Comparison of ENCODE assay signal across 8 cellular contexts in the genomic region with DNA sequence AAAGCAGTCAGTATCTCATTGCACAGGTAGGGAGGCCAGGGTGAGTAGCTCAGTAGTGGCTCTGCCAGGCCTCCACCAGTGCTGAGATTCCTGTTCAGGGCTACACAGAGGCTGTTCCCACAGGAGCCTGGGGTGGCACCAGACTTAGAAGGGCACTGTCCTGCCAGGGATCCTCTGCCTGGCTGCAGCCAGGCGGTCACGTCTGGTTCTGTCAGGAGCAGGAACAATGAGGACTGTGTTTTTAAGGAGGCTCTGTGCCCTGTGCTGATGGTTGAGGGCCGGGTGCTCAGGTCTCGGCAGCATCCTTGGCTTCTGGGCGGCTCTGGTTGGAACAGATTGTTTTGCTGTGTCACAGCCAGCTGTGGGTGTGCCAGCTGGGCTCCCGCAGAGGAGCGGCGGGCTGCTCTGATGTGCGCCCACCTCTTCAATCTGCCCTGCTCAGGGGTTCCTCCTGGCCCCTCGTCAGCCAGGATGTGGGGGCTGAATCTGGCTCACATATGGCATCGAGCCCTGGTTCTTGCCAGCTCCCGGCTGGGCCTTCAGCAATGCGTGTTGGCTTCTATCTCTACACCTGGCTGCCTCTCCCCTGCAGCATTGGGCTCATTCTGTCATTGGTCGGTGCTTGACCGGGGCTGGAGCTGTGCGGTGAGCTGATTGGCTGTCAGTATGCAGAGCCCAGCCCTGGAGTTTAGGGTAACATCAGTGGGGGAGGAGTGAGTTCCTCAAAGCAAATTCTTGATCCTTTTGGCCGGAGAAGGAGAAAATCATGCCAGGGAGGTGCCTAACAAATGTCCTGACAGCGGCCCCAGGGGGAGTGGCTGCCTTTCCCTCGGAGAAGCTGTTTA. TPM values are rescaled to one million over a fixed set of nuclear protein-coding genes. Genes with fewer than 3 reads are reported as not detected.
DNase-seq lines count a peak whose midpoint lies in the region; ATAC-seq, FAIRE-seq and TF ChIP-seq lines count a peak whose summit lies in the region.

No MANE protein-coding gene starts in this region.

- TF ChIP-seq CTCF in mammary epithelial cell (conservative IDR thresholded peaks at IDR 0.05 in 1 of 2, IDR thresholded peaks at IDR 0.05 in 1 of 2; ENCODE audit: extremely low read depth in 1 of 2, insufficient read depth in 1 of 2, low read depth in 1 of 2, low read length in 2 of 2) (peak; percentile 11 to 39), kidney (IDR thresholded peaks at IDR 0.05; ENCODE audit: borderline replicate concordance, extremely low read depth, insufficient read depth) (no peak)

- H3K9me3 ChIP-seq in mammary epithelial cell (replicated peaks; ENCODE audit: insufficient read depth, low read length) (no peaks in the 10 kb centered on the region), kidney (ENCODE audit: control insufficient read depth in 1 of 2, low read length in 2 of 2) (no peaks in the 10 kb centered on the region), stomach smooth muscle (ENCODE audit: control insufficient read depth in 2 of 2, low read length in 2 of 2) (no peaks in the 10 kb centered on the region)

- dilution Hi-C loops in mammary epithelial cell (cut with HindIII; ENCODE audit: low sequenced_read_pairs) = no loop called here

- H3K79me2 ChIP-seq in mammary epithelial cell (ENCODE audit: insufficient read depth, low read length) = peaks cover 46% of the 10 kb centered on the region

- intact Hi-C loops in mammary epithelial cell (cut with micrococcal nuclease) (no loop called here), kidney (cut with DNase I) (no loop called here)

- peak overlapping the region; percentile 66 for H3K4me2 ChIP-seq in mammary epithelial cell (ENCODE audit: insufficient read depth, low read depth, low read length)

- H3K9ac ChIP-seq in mammary epithelial cell (ENCODE audit: insufficient read depth, low read length) (no peak overlapping the region), kidney (ENCODE audit: low read length in 2 of 2) (no peak overlapping the region), stomach smooth muscle (ENCODE audit: low read length in 2 of 2) (no peak overlapping the region)

- H3K36me3 ChIP-seq in mammary epithelial cell (ENCODE audit: insufficient read depth, low read length) = peaks cover 30% of the 10 kb centered on the region
- peaks cover 8 to 19% of the 10 kb centered on the region in 2 donors for H3K36me3 ChIP-seq in kidney (ENCODE audit: control insufficient read depth in 1 of 2, insufficient read depth in 2 of 2, low read length in 2 of 2)
- peaks cover 24 to 28% of the 10 kb centered on the region in 2 donors for H3K36me3 ChIP-seq in stomach smooth muscle (ENCODE audit: control insufficient read depth in 2 of 2, insufficient read depth in 2 of 2, low read length in 2 of 2)

- no peak for ATAC-seq in HG03095 (IDR thresholded peaks at IDR 0.05; ENCODE audit: unreplicated experiment)

- BruUV-seq in mammary epithelial cell (replicated peaks; lab: Mats Ljungman, UMichigan) = no TSS peak

- H3K27me3 ChIP-seq in mammary epithelial cell (ENCODE audit: insufficient read depth, low read length) = no peaks in the 10 kb centered on the region
- no peaks in the 10 kb centered on the region for H3K27me3 ChIP-seq in stomach smooth muscle (ENCODE audit: control insufficient read depth in 1 of 2, insufficient read depth in 2 of 2, low read length in 2 of 2)

- H3K4me1 ChIP-seq in mammary epithelial cell (ENCODE audit: insufficient read depth, low read length) (peaks cover 22% of the 10 kb centered on the region), kidney (ENCODE audit: control insufficient read depth in 1 of 2, insufficient read depth in 1 of 2, low read depth in 1 of 2, low read length in 2 of 2) (peaks cover 10 to 11% of the 10 kb centered on the region in 2 donors), stomach smooth muscle (ENCODE audit: control insufficient read depth, insufficient read depth, low read length) (peaks cover 31% of the 10 kb centered on the region)

- no peak for FAIRE-seq in kidney (lab: Jason Lieb, UNC)

- CTCF ChIA-PET in mammary epithelial cell (lab: Charles Lee; ENCODE audit: low non-redundant PET) = no interaction called here

- WGBS in mammary epithelial cell (ENCODE audit: low coverage, missing lambda C conversion rate) = 11% methylated on average over 18 of the region's 19 CpGs

- H3K4me3 ChIP-seq in mammary epithelial cell (replicated peaks in 1 of 3; ENCODE audit: insufficient read depth in 1 of 3, low read depth in 2 of 3, low read length in 3 of 3) (peak overlapping the region in 1 of 3 experiments; percentile 15), kidney (ENCODE audit: low read length in 2 of 2) (no peak overlapping the region), stomach smooth muscle (ENCODE audit: low read length in 2 of 2) (peak overlapping the region; percentile 34 to 49)

- DNase-seq in NCI-H1694 treated with DMSO at 0.1 percent for 48 hours (lab: John Stamatoyannopoulos, UW) (peak; percentile 92), mammary epithelial cell (peak; percentile 75), kidney (peak; percentile 78), kidney tubule cell (ENCODE audit: low spot score) (no peak), GDM1 (lab: John Stamatoyannopoulos, UW) (no peak)
- DNase-seq in stimulated activated CD4-positive, alpha-beta T cell treated with anti-CD3 and anti-CD28 coated beads, Interleukin-2, amount 100 ng/mL, for 48 hours = no peak

- H3K27ac ChIP-seq in mammary epithelial cell (ENCODE audit: insufficient read depth, low read depth, low read length) = peak overlapping the region; percentile 2
- peak overlapping the region in 1 of 2 donors; percentile 11 for H3K27ac ChIP-seq in kidney (ENCODE audit: low read depth in 2 of 2, low read length in 2 of 2)
- peak overlapping the region; percentile 69 for H3K27ac ChIP-seq in stomach smooth muscle (ENCODE audit: low read length)

- H2AFZ ChIP-seq in mammary epithelial cell (ENCODE audit: low read depth, low read length) = peak overlapping the region; percentile 36

- in situ Hi-C loops in mammary epithelial cell (cut with MboI; ENCODE audit: low sequenced_read_pairs in 2 of 2) = no loop called here

- no peaks in the 10 kb centered on the region for H4K20me1 ChIP-seq in mammary epithelial cell (ENCODE audit: insufficient read depth, low read length)

RNA-seq across cellular contexts. Expression of a gene that starts 41.2 kb away (rescaled TPM):
- total RNA-seq in mammary epithelial cell = not detected
- polyA plus RNA-seq in mammary epithelial cell = 0.08 TPM
- not detected for polyA minus RNA-seq in mammary epithelial cell
- total RNA-seq in kidney = 0.38 TPM
- polyA plus RNA-seq in kidney (ENCODE audit: insufficient read depth, low read depth, low replicate concordance) = 0.37 TPM

Comparison
In these comparisons a context has a peak if more than half of its experiments do, and no peak if none do; other contexts are left out.
1. DNase-seq: peak in NCI-H1694 treated with DMSO at 0.1 percent for 48 hours (single experiment), mammary epithelial cell (single experiment) and kidney (single experiment); none in stimulated activated CD4-positive, alpha-beta T cell treated with anti-CD3 and anti-CD28 coated beads, Interleukin-2, amount 100 ng/mL, for 48 hours (0 of 2), kidney tubule cell (single experiment) and GDM1 (single experiment).
2. H3K4me3 ChIP-seq: peak in stomach smooth muscle (2 of 2); none in kidney (0 of 2).